ENCODE assay signal across 23 cellular contexts in genomic region chr13:93539914-93540313, GRCh38.
DNase-seq lines count a peak whose midpoint lies in the region; ATAC-seq and TF ChIP-seq lines count a peak whose summit lies in the region.
"Had no signal": no experiment of that assay in that cellular context is flagged by ENCODE, and none has a peak within 500 bp of the region (broad histone marks: within the 10 kb centered on the region; RNA-seq: fewer than 3 reads in every experiment).

No MANE protein-coding gene starts in this region.

- peaks cover 4% of the 10 kb centered on the region for H3K9me3 Mint-ChIP-seq in activated CD4-positive, alpha-beta memory T cell treated with anti-CD3 and anti-CD28 coated beads for 36 hours
- H3K9me3 Mint-ChIP-seq: HFFc6 had no signal

- H3K4me3 Mint-ChIP-seq in activated CD4-positive, alpha-beta memory T cell treated with anti-CD3 and anti-CD28 coated beads for 36 hours, result no peak overlapping the region
- H3K4me3 Mint-ChIP-seq: CD14-positive monocyte; CD4-positive, alpha-beta T cell; CD8-positive, alpha-beta memory T cell; GM23338; HFFc6 had no signal

- no peak overlapping the region for H3K27ac Mint-ChIP-seq in activated CD4-positive, alpha-beta memory T cell treated with anti-CD3 and anti-CD28 coated beads for 36 hours
- H3K27ac Mint-ChIP-seq: CD14-positive monocyte; CD4-positive, alpha-beta T cell; GM23338; HFFc6 had no signal

- in situ Hi-C loops in KBM-7 (cut with MboI; ENCODE audit: low pct_unique_long_range_greater_than_20kb, low sequenced_read_pairs), result no loop called here

- no peaks in the 10 kb centered on the region for H3K36me3 Mint-ChIP-seq in activated CD4-positive, alpha-beta memory T cell treated with anti-CD3 and anti-CD28 coated beads for 36 hours
- H3K36me3 Mint-ChIP-seq: CD14-positive monocyte; CD8-positive, alpha-beta memory T cell had no signal

- no peak overlapping the region for H3K27ac ChIP-seq in right lobe of liver
- H3K27ac ChIP-seq: A549; BLaER1 treated with 17β-estradiol and CSF1 and Interleukin-3, amounts not matched to agents 10 nM and 100 nM had no signal

- no peak for TF ChIP-seq POLR2A in right lobe of liver (IDR thresholded peaks at IDR 0.05)

- H3K9me3 ChIP-seq in right lobe of liver, result no peaks in the 10 kb centered on the region
- H3K9me3 ChIP-seq: A549; BE2C; BLaER1 treated with 17β-estradiol and CSF1 and Interleukin-3, amounts not matched to agents 10 nM and 100 nM; HAP-1 had no signal

- POLR2A ChIA-PET in activated CD4-positive, alpha-beta memory T cell treated with anti-CD3 and anti-CD28 coated beads for 36 hours (lab: Charles Lee), result no interaction called here

- no peaks in the 10 kb centered on the region for H3K4me1 Mint-ChIP-seq in activated CD4-positive, alpha-beta memory T cell treated with anti-CD3 and anti-CD28 coated beads for 36 hours (ENCODE audit: low read depth)
- H3K4me1 Mint-ChIP-seq: CD14-positive monocyte; CD8-positive, alpha-beta memory T cell had no signal

- DNase-seq in HuH-7.5 (ENCODE audit: low spot score) (peak; percentile 2), fibroblast of villous mesenchyme (ENCODE audit: low read depth) (peak; percentile 25), right lobe of liver (no peak), KBM-7 (no peak)
- no peak for DNase-seq in activated CD4-positive, alpha-beta memory T cell treated with anti-CD3 and anti-CD28 coated beads for 36 hours
- DNase-seq: 8988T; ACHN; AML-193; BE2C; CD4-positive, alpha-beta T cell; CD8-positive, alpha-beta memory T cell; DMS 273 treated with DMSO at 0.1 percent for 48 hours; DMS79; EL; GDM1; HFFc6 had no signal

- H3K4me1 ChIP-seq in right lobe of liver, result no peaks in the 10 kb centered on the region
- H3K4me1 ChIP-seq: A549, BE2C, HAP-1 had no signal

- H3K27me3 Mint-ChIP-seq in activated CD4-positive, alpha-beta memory T cell treated with anti-CD3 and anti-CD28 coated beads for 36 hours, result no peaks in the 10 kb centered on the region
- H3K27me3 Mint-ChIP-seq: CD4-positive, alpha-beta T cell; CD8-positive, alpha-beta memory T cell had no signal

- intact Hi-C loops in right lobe of liver (cut with DNase I), result no loop called here
- intact Hi-C loops in activated CD4-positive, alpha-beta memory T cell treated with anti-CD3 and anti-CD28 coated beads for 36 hours (cut with micrococcal nuclease), result no loop called here

- TF ChIP-seq CTCF in fibroblast of villous mesenchyme (IDR thresholded peaks at IDR 0.05; ENCODE audit: insufficient read depth, low read depth, low read length), result no peak
- no peak for TF ChIP-seq CTCF in right lobe of liver (IDR thresholded peaks at IDR 0.05)

- 59% methylated on average over 3 of the region's 6 CpGs for WGBS in right lobe of liver (ENCODE audit: insufficient coverage, low coverage, low lambda C conversion rate, missing lambda C conversion rate)

- H3K27me3 ChIP-seq in right lobe of liver, result no peaks in the 10 kb centered on the region
- H3K27me3 ChIP-seq: BE2C; BLaER1 treated with 17β-estradiol and CSF1 and Interleukin-3, amounts not matched to agents 10 nM and 100 nM had no signal

- CTCF ChIA-PET in activated CD4-positive, alpha-beta memory T cell treated with anti-CD3 and anti-CD28 coated beads for 36 hours (lab: Charles Lee), result no interaction called here

- ATAC-seq in right lobe of liver, result peak; percentile 42 to 81 (median 52)
- no peak for ATAC-seq in HG03439 (IDR thresholded peaks at IDR 0.05; ENCODE audit: unreplicated experiment)
- ATAC-seq: A549, GM12878, GM23338 had no signal

- no peaks in the 10 kb centered on the region for H3K36me3 ChIP-seq in right lobe of liver
- H3K36me3 ChIP-seq: BE2C; BLaER1 treated with 17β-estradiol and CSF1 and Interleukin-3, amounts not matched to agents 10 nM and 100 nM; HAP-1 had no signal

- H3K4me3 ChIP-seq in fibroblast of villous mesenchyme (ENCODE audit: low read depth, low read length), result no peak overlapping the region
- no peak overlapping the region for H3K4me3 ChIP-seq in right lobe of liver
- H3K4me3 ChIP-seq: A549; BLaER1 treated with 17β-estradiol and CSF1 and Interleukin-3, amounts not matched to agents 10 nM and 100 nM; GM12878; GM23338; HAP-1 had no signal

Comparison
In these comparisons a context has a peak if more than half of its experiments do, and no peak if none do; other contexts are left out.
1. DNase-seq: peak in HuH-7.5 (single experiment) and fibroblast of villous mesenchyme (single experiment); none in right lobe of liver (0 of 3), KBM-7 (single experiment) and activated CD4-positive, alpha-beta memory T cell treated with anti-CD3 and anti-CD28 coated beads for 36 hours (single experiment).